ENCODE assay signal across 10 cellular contexts in genomic region chr17:57874058-57874419, GRCh38. TPM values are rescaled to one million over a fixed set of nuclear protein-coding genes. Genes with fewer than 3 reads are reported as not detected.
DNase-seq lines count a peak whose midpoint lies in the region; TF ChIP-seq lines count a peak whose summit lies in the region.
"Had no signal": no experiment of that assay in that cellular context is flagged by ENCODE, and none has a peak within 500 bp of the region (broad histone marks: within the 10 kb centered on the region; RNA-seq: fewer than 3 reads in every experiment).

No MANE protein-coding gene starts in this region.

- H3K9me3 Mint-ChIP-seq in HFFc6 = no peaks in the 10 kb centered on the region
- H3K9me3 Mint-ChIP-seq in activated naive CD8-positive, alpha-beta T cell treated with anti-CD3 and anti-CD28 coated beads for 36 hours = no peaks in the 10 kb centered on the region
- no peaks in the 10 kb centered on the region for H3K9me3 Mint-ChIP-seq in immature natural killer cell

- H3K4me3 Mint-ChIP-seq in HFFc6 = peak overlapping the region; percentile 73
- peak overlapping the region; percentile 40 for H3K4me3 Mint-ChIP-seq in activated naive CD8-positive, alpha-beta T cell treated with anti-CD3 and anti-CD28 coated beads for 36 hours
- peak overlapping the region in 4 of 5 donors; percentile 6 to 44 (median 22) for H3K4me3 Mint-ChIP-seq in immature natural killer cell

- peaks cover 0 to 43% (median 0%) of the 10 kb centered on the region in 6 donors for H3K36me3 ChIP-seq in spleen

- peaks cover 0 to 41% (median 5%) of the 10 kb centered on the region in 7 donors for H3K27me3 ChIP-seq in spleen (replicated peaks in 1 of 7)

- intact Hi-C loops in spleen (cut with DNase I; ENCODE audit: low total_unique reads) = no loop called here

- H3K4me1 Mint-ChIP-seq in HFFc6 (ENCODE audit: low read depth) = peaks cover 86% of the 10 kb centered on the region
- H3K4me1 Mint-ChIP-seq in activated naive CD8-positive, alpha-beta T cell treated with anti-CD3 and anti-CD28 coated beads for 36 hours = peaks cover 14% of the 10 kb centered on the region
- peaks cover 5 to 9% of the 10 kb centered on the region in 2 donors for H3K4me1 Mint-ChIP-seq in immature natural killer cell

- WGBS in spleen, 5 donors = 16 to 30% (median 27%) methylated on average over 7 of the region's 7 CpGs

- H3K9me3 ChIP-seq in spleen = no peaks in the 10 kb centered on the region
- H3K9me3 ChIP-seq: neutrophil had no signal

- no peak for TF ChIP-seq CTCF in HFFc6 (IDR thresholded peaks at IDR 0.05)
- TF ChIP-seq CTCF in spleen (IDR thresholded peaks at IDR 0.05 in 8 of 11, conservative IDR thresholded peaks at IDR 0.05 in 3 of 11) = no peak

- peak overlapping the region in 3 of 8 donors; percentile 12 to 57 (median 13) for H3K4me3 ChIP-seq in spleen
- H3K4me3 ChIP-seq: PC-9 had no signal

- H3K4me1 ChIP-seq in spleen = peaks cover 23 to 60% (median 39%) of the 10 kb centered on the region in 6 donors

- H3K27ac ChIP-seq in spleen = peak overlapping the region in 7 of 8 donors; percentile 45 to 76 (median 72)
- H3K27ac ChIP-seq: PC-9 had no signal

- peak overlapping the region; percentile 99 for H3K27ac Mint-ChIP-seq in HFFc6
- H3K27ac Mint-ChIP-seq in activated naive CD8-positive, alpha-beta T cell treated with anti-CD3 and anti-CD28 coated beads for 36 hours = peak overlapping the region; percentile 58
- H3K27ac Mint-ChIP-seq in immature natural killer cell = no peak overlapping the region

- TF ChIP-seq POLR2A in spleen (IDR thresholded peaks at IDR 0.05) = no peak

- H3K27me3 Mint-ChIP-seq in HFFc6 (ENCODE audit: insufficient read depth) (peaks cover 2% of the 10 kb centered on the region), immature natural killer cell (ENCODE audit: low read depth in 3 of 3) (peaks cover 2 to 19% (median 8%) of the 10 kb centered on the region in 3 donors)
- H3K27me3 Mint-ChIP-seq in activated naive CD8-positive, alpha-beta T cell treated with anti-CD3 and anti-CD28 coated beads for 36 hours = peaks cover 29% of the 10 kb centered on the region

- H3K36me3 Mint-ChIP-seq in HFFc6 (ENCODE audit: low read depth) (peaks cover 31% of the 10 kb centered on the region; the same call in 1 of the 2 replicates), immature natural killer cell (no peaks in the 10 kb centered on the region)
- H3K36me3 Mint-ChIP-seq in activated naive CD8-positive, alpha-beta T cell treated with anti-CD3 and anti-CD28 coated beads for 36 hours = no peaks in the 10 kb centered on the region

- DNase-seq in HFFc6 = no peak
- no peak for DNase-seq in activated naive CD8-positive, alpha-beta T cell treated with anti-CD3 and anti-CD28 coated beads for 36 hours
- no peak for DNase-seq in immature natural killer cell
- no peak for DNase-seq in spleen
- no peak for DNase-seq in NCI-H1417 (lab: John Stamatoyannopoulos, UW)
- DNase-seq in NCI-H2227 (lab: John Stamatoyannopoulos, UW; ENCODE audit: unreplicated experiment) = no peak
- no peak for DNase-seq in NCI-H1417 treated with DMSO at 0.1 percent for 48 hours (lab: John Stamatoyannopoulos, UW)
- DNase-seq in activated effector memory CD4-positive, alpha-beta T cell treated with anti-CD3 and anti-CD28 coated beads, Interleukin-2, amount 50 U/mL, for 16 hours = no peak
- DNase-seq: PC-9 had no signal

RNA-seq across cellular contexts. Expression of gene MRPS23, which starts 24.2 kb away (rescaled TPM):
- total RNA-seq in HFFc6 (2021; fragmentation: NEBNext Ultra II Directional; extraction: Animal tissue kit (Norgen Biotek cat#: 25700)) = 10 to 100 TPM; 47.0 to 62.5 (median 56.4) TPM
- 10 to 100 TPM; 85.0 to 91.4 TPM for total RNA-seq in activated naive CD8-positive, alpha-beta T cell treated with anti-CD3 and anti-CD28 coated beads for 36 hours
- polyA plus RNA-seq in immature natural killer cell (10 to 100 TPM; 38.1 to 42.3 (median 40.5) TPM), spleen (10 to 100 TPM; 13.9 to 29.2 (median 28.6) TPM)
- total RNA-seq in spleen = 10 to 100 TPM in 6 of 7 donors, 1 to 10 TPM in 1; 7.3 to 26.4 (median 22.4) TPM

Comparison
In these comparisons a context has a peak if more than half of its experiments do, and no peak if none do; other contexts are left out.
1. H3K27ac Mint-ChIP-seq: peak in HFFc6 (single experiment) and activated naive CD8-positive, alpha-beta T cell treated with anti-CD3 and anti-CD28 coated beads for 36 hours (single experiment); none in immature natural killer cell (0 of 6).
2. H3K4me3 Mint-ChIP-seq: peak in every context shown above with its lines; median percentile 73 in HFFc6; 40 in activated naive CD8-positive, alpha-beta T cell treated with anti-CD3 and anti-CD28 coated beads for 36 hours; 22 in immature natural killer cell.